ENCODE assay signal across 27 cellular contexts in the genomic region with DNA sequence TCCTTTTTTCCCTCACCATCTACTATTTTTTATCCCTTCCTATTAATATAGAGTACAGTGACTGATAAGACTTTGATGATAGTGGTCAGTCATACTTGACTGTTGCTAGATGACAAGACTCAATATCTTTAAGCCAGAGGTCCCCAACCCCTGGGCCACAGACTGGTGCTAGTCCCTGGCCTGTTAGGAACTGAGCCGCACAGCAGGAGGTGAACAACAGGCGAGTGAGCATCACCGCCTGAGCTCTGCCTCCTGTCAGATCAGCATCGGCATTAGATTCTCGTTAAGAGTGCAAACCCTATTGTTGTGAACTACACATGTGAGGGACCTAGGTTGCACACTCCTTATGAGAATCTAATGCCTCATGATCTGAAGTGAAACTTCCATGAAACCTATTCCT.
"Had no signal": no experiment of that assay in that cellular context is flagged by ENCODE, and none has a peak within 500 bp of the region (broad histone marks: within the 10 kb centered on the region; RNA-seq: fewer than 3 reads in every experiment).

No MANE protein-coding gene starts in this region.

- FAIRE-seq: islet of Langerhans, TTC549 had no signal

- H3K27me3 Mint-ChIP-seq: activated CD4-positive, alpha-beta memory T cell treated with anti-CD3 and anti-CD28 coated beads, Interleukin-2, amount 10 ng/mL, durations not matched to agents 7 days and 5 days; activated T-cell treated with anti-CD3 and anti-CD28 coated beads, Interleukin-2, amount 50 U/mL, for 24 hours; activated T-helper 17 cell treated with anti-CD3 and anti-CD28 coated beads, Interleukin-2, amount 50 U/mL, for 72 hours had no signal

- H3K4me3 ChIP-seq: heart right ventricle, left ventricle myocardium inferior, suprapubic skin, tibial artery, upper lobe of right lung had no signal

- H3K9me3 Mint-ChIP-seq: activated CD4-positive, alpha-beta memory T cell treated with anti-CD3 and anti-CD28 coated beads, Interleukin-2, amount 10 ng/mL, durations not matched to agents 7 days and 5 days; activated CD4-positive, alpha-beta T cell treated with anti-CD3 and anti-CD28 coated beads, Interleukin-2, amount 10 ng/mL, durations not matched to agents 7 days and 5 days; activated T-cell treated with anti-CD3 and anti-CD28 coated beads, Interleukin-2, amount 50 U/mL, for 24 hours; activated T-helper 17 cell treated with anti-CD3 and anti-CD28 coated beads, Interleukin-2, amount 50 U/mL, for 72 hours; naive thymus-derived CD4-positive, alpha-beta T cell; neural crest cell had no signal

- H3K27ac Mint-ChIP-seq: activated CD4-positive, alpha-beta memory T cell treated with anti-CD3 and anti-CD28 coated beads, Interleukin-2, amount 10 ng/mL, durations not matched to agents 7 days and 5 days; activated CD4-positive, alpha-beta T cell treated with anti-CD3 and anti-CD28 coated beads, Interleukin-2, amount 10 ng/mL, durations not matched to agents 7 days and 5 days; activated T-cell treated with anti-CD3 and anti-CD28 coated beads, Interleukin-2, amount 50 U/mL, for 24 hours; activated T-helper 17 cell treated with anti-CD3 and anti-CD28 coated beads, Interleukin-2, amount 50 U/mL, for 72 hours; naive thymus-derived CD4-positive, alpha-beta T cell had no signal

- H3K4me3 Mint-ChIP-seq: activated CD4-positive, alpha-beta memory T cell treated with anti-CD3 and anti-CD28 coated beads, Interleukin-2, amount 10 ng/mL, durations not matched to agents 7 days and 5 days; activated CD4-positive, alpha-beta T cell treated with anti-CD3 and anti-CD28 coated beads, Interleukin-2, amount 10 ng/mL, durations not matched to agents 7 days and 5 days; activated T-cell treated with anti-CD3 and anti-CD28 coated beads, Interleukin-2, amount 50 U/mL, for 24 hours; activated T-helper 17 cell treated with anti-CD3 and anti-CD28 coated beads, Interleukin-2, amount 50 U/mL, for 72 hours; naive thymus-derived CD4-positive, alpha-beta T cell; neural crest cell had no signal

- H3K27me3 ChIP-seq: foreskin keratinocyte, heart right ventricle, suprapubic skin, tibial artery, upper lobe of right lung had no signal

- H3K36me3 ChIP-seq: suprapubic skin, upper lobe of right lung, WERI-Rb-1 had no signal

- H3K4me1 Mint-ChIP-seq: activated CD4-positive, alpha-beta T cell treated with anti-CD3 and anti-CD28 coated beads, Interleukin-2, amount 10 ng/mL, durations not matched to agents 7 days and 5 days; activated T-helper 17 cell treated with anti-CD3 and anti-CD28 coated beads, Interleukin-2, amount 50 U/mL, for 72 hours; neural crest cell had no signal

- ATAC-seq: activated T-helper 17 cell treated with anti-CD3 and anti-CD28 coated beads, Interleukin-2, amount 50 U/mL, for 72 hours; esophagus mucosa; foreskin keratinocyte; heart right ventricle; naive thymus-derived CD4-positive, alpha-beta T cell; right cardiac atrium; upper lobe of right lung had no signal

- DNase-seq: activated CD4-positive, alpha-beta memory T cell treated with anti-CD3 and anti-CD28 coated beads, Interleukin-2, amount 10 ng/mL, durations not matched to agents 7 days and 5 days; activated CD4-positive, alpha-beta T cell treated with anti-CD3 and anti-CD28 coated beads, Interleukin-2, amount 10 ng/mL, durations not matched to agents 7 days and 5 days; activated CD4-positive, CD25-positive, alpha-beta regulatory T cell treated with anti-CD3 and anti-CD28 coated beads, Interleukin-2, amount 50 U/mL, for 72 hours; activated CD8-positive, alpha-beta memory T cell treated with anti-CD3 and anti-CD28 coated beads, Interleukin-2, amount 50 U/mL, for 48 hours; activated gamma-delta T cell treated with Interleukin-2 at 50 U/mL for 16 hours; activated naive CD4-positive, alpha-beta T cell treated with anti-CD3 and anti-CD28 coated beads, Interleukin-2, amount 50 U/mL, for 16 hours; activated T-cell treated with anti-CD3 and anti-CD28 coated beads, Interleukin-2, amount 50 U/mL, for 24 hours; amniotic stem cell; central memory CD4-positive, alpha-beta T cell; foreskin keratinocyte; heart right ventricle; left ventricle myocardium inferior; naive thymus-derived CD4-positive, alpha-beta T cell; right cardiac atrium; stimulated activated CD4-positive, alpha-beta T cell treated with anti-CD3 and anti-CD28 coated beads, Interleukin-15, amount 100 ng/mL, for 24 hours; stimulated activated CD4-positive, alpha-beta T cell treated with anti-CD3 and anti-CD28 coated beads, Interleukin-2, amount 100 ng/mL, for 24 hours; stimulated activated naive CD4-positive, alpha-beta T cell; T-helper 1 cell; tibial artery; upper lobe of right lung; WERI-Rb-1 had no signal
